Comparison of ENCODE assay signal across 8 cellular contexts in genomic region chrX:47233333-47234113, GRCh38. TPM values are rescaled to one million over a fixed set of nuclear protein-coding genes. Genes with fewer than 3 reads are reported as not detected.
DNase-seq lines count a peak whose midpoint lies in the region; ATAC-seq and TF ChIP-seq lines count a peak whose summit lies in the region.

No MANE protein-coding gene starts in this region.

- no peaks in the 10 kb centered on the region for H3K4me1 ChIP-seq in esophagus (ENCODE audit: control insufficient read depth in 2 of 2, insufficient read depth in 2 of 2, low read length in 1 of 2)
- peaks cover 6% of the 10 kb centered on the region for H3K4me1 ChIP-seq in mucosa of stomach (ENCODE audit: control insufficient read depth, insufficient read depth, low read length)

- TF ChIP-seq EP300 in Ishikawa (IDR thresholded peaks at IDR 0.05; ENCODE audit: borderline replicate concordance): no peak

- DNase-seq in DMS153 treated with DMSO at 0.1 percent for 48 hours (lab: John Stamatoyannopoulos, UW; ENCODE audit: unreplicated experiment) (peak; percentile 74), OCI-M2 (lab: John Stamatoyannopoulos, UW; ENCODE audit: unreplicated experiment) (peak; percentile 87)
- DNase-seq in activated T-cell treated with anti-CD3 and anti-CD28 coated beads, Interleukin-2, amount 50 U/mL, for 1 hour: peak; percentile 93
- peak; percentile 92 for DNase-seq in stimulated activated CD8-positive, alpha-beta memory T cell treated with anti-CD3 and anti-CD28 coated beads, Interleukin-4, amount 100 ng/mL, for 48 hours

- ATAC-seq in GM21619 (IDR thresholded peaks at IDR 0.05; ENCODE audit: unreplicated experiment): peak; percentile 87

- H3K9me3 ChIP-seq in esophagus (ENCODE audit: control insufficient read depth in 2 of 2, insufficient read depth in 1 of 2, low read depth in 1 of 2, low read length in 1 of 2): no peaks in the 10 kb centered on the region
- H3K9me3 ChIP-seq in mucosa of stomach (ENCODE audit: control insufficient read depth, low read length): no peaks in the 10 kb centered on the region

- peak overlapping the region; percentile 46 to 77 for H3K4me3 ChIP-seq in esophagus (ENCODE audit: low read depth in 1 of 2, low read length in 2 of 2)
- H3K4me3 ChIP-seq in mucosa of stomach (ENCODE audit: low read length): no peak overlapping the region

- H3K36me3 ChIP-seq in esophagus (ENCODE audit: control insufficient read depth in 2 of 2, insufficient read depth in 2 of 2, low read length in 1 of 2): peaks cover 0 to 5% of the 10 kb centered on the region in 2 donors
- H3K36me3 ChIP-seq in mucosa of stomach (ENCODE audit: control insufficient read depth, insufficient read depth, low read length): no peaks in the 10 kb centered on the region

- peak overlapping the region; percentile 84 for H3K9ac ChIP-seq in mucosa of stomach (ENCODE audit: low read length)

- 0 out of 2 replicates have a peak, but pooled peaks have one; percentile 3 for TF ChIP-seq RAD21 in Ishikawa (IDR thresholded peaks at IDR 0.05; ENCODE audit: low read depth)

- 0 to 19% methylated on average over 48 to 51 of the region's 51 CpGs for WGBS in esophagus, 2 donors

- H3K27ac ChIP-seq in esophagus (ENCODE audit: low read depth in 2 of 2, low read length in 1 of 2): peak overlapping the region; percentile 84 to 100

- no peaks in the 10 kb centered on the region for H3K27me3 ChIP-seq in esophagus (ENCODE audit: control insufficient read depth in 1 of 2, insufficient read depth in 2 of 2, low read length in 2 of 2)
- H3K27me3 ChIP-seq in mucosa of stomach (ENCODE audit: control insufficient read depth, insufficient read depth, low read length): no peaks in the 10 kb centered on the region

TF ChIP-seq in Ishikawa, 13 proteins besides CTCF, POLR2A, EP300 and RAD21:
- peak; percentile 60; the same call in 1 of the 2 replicates for TF ChIP-seq TAF1 (IDR thresholded peaks at IDR 0.05; ENCODE audit: low read depth)
- TF ChIP-seq YY1 (IDR thresholded peaks at IDR 0.05; ENCODE audit: low read depth): peak; percentile 87
- TF ChIP-seq CREB1 (IDR thresholded peaks at IDR 0.05; ENCODE audit: low read depth): peak; percentile 54
- TF ChIP-seq EGR1 (IDR thresholded peaks at IDR 0.05): peak; percentile 2; the same call in 1 of the 2 replicates
- no peak; the same call in 1 of the 2 replicates for TF ChIP-seq TEAD4 (IDR thresholded peaks at IDR 0.05)

RNA-seq across cellular contexts. Expression of gene USP11, which starts 0.7 kb away (rescaled TPM):
- 10 to 100 TPM; 11.3 to 13.6 TPM for polyA plus RNA-seq in esophagus

RNA-seq across cellular contexts. Expression of gene CDK16, which starts 15.0 kb away (rescaled TPM):
- polyA plus RNA-seq in esophagus: 10 to 100 TPM; 47.5 to 59.8 TPM

RNA-seq across cellular contexts. Expression of gene UBA1, which starts 39.9 kb away (rescaled TPM):
- 100 to 1,000 TPM; 111 to 126 TPM for polyA plus RNA-seq in esophagus
